ENCODE assay signal across 19 cellular contexts in genomic region chr11:3161720-3162409, GRCh38. TPM values are rescaled to one million over a fixed set of nuclear protein-coding genes. Genes with fewer than 3 reads are reported as not detected.
DNase-seq lines count a peak whose midpoint lies in the region; ATAC-seq and TF ChIP-seq lines count a peak whose summit lies in the region.
"Had no signal": no experiment of that assay in that cellular context is flagged by ENCODE, and none has a peak within 500 bp of the region (broad histone marks: within the 10 kb centered on the region; RNA-seq: fewer than 3 reads in every experiment).

No MANE protein-coding gene starts in this region.

- TF ChIP-seq EP300 in gastroesophageal sphincter (IDR thresholded peaks at IDR 0.05): no peak
- TF ChIP-seq EP300 in ovary (IDR thresholded peaks at IDR 0.05): no peak

- peaks cover 2% of the 10 kb centered on the region for H3K36me3 Mint-ChIP-seq in activated naive CD8-positive, alpha-beta T cell treated with anti-CD3 and anti-CD28 coated beads, Interleukin-2, amount 10 ng/mL, durations not matched to agents 7 days and 5 days
- no peaks in the 10 kb centered on the region for H3K36me3 Mint-ChIP-seq in activated naive CD8-positive, alpha-beta T cell treated with anti-CD3 and anti-CD28 coated beads, Interleukin-2, amount 50 U/mL, for 24 hours (ENCODE audit: low read depth)
- H3K36me3 Mint-ChIP-seq: naive thymus-derived CD4-positive, alpha-beta T cell had no signal

- no peak for ATAC-seq in activated naive CD8-positive, alpha-beta T cell treated with anti-CD3 and anti-CD28 coated beads, Interleukin-2, amount 10 ng/mL, durations not matched to agents 7 days and 5 days (ENCODE audit: low read depth)
- ATAC-seq in activated naive CD8-positive, alpha-beta T cell treated with anti-CD3 and anti-CD28 coated beads, Interleukin-2, amount 50 U/mL, for 24 hours: no peak
- ATAC-seq in gastroesophageal sphincter: no peak
- ATAC-seq: A549; naive thymus-derived CD4-positive, alpha-beta T cell had no signal

- H3K9me3 ChIP-seq in gastroesophageal sphincter (no peaks in the 10 kb centered on the region), ovary (no peaks in the 10 kb centered on the region), uterus (no peaks in the 10 kb centered on the region)
- H3K9me3 ChIP-seq: A549, HAP-1 had no signal

- peaks cover 19% of the 10 kb centered on the region for H3K4me1 Mint-ChIP-seq in activated naive CD8-positive, alpha-beta T cell treated with anti-CD3 and anti-CD28 coated beads, Interleukin-2, amount 10 ng/mL, durations not matched to agents 7 days and 5 days
- H3K4me1 Mint-ChIP-seq in activated naive CD8-positive, alpha-beta T cell treated with anti-CD3 and anti-CD28 coated beads, Interleukin-2, amount 50 U/mL, for 24 hours: peaks cover 15% of the 10 kb centered on the region

- no peak overlapping the region for H3K27ac Mint-ChIP-seq in activated naive CD8-positive, alpha-beta T cell treated with anti-CD3 and anti-CD28 coated beads, Interleukin-2, amount 10 ng/mL, durations not matched to agents 7 days and 5 days
- H3K27ac Mint-ChIP-seq in activated naive CD8-positive, alpha-beta T cell treated with anti-CD3 and anti-CD28 coated beads, Interleukin-2, amount 50 U/mL, for 24 hours: no peak overlapping the region
- H3K27ac Mint-ChIP-seq: activated B cell treated with CpG ODN at 0.5 μM for 24 hours; stimulated activated naive CD8-positive, alpha-beta T cell treated with anti-CD3 and anti-CD28 coated beads, Interleukin-15, Interleukin-2, amounts not matched to agents 100 ng/mL and 50 ng/mL, for 24 hours had no signal

- WGBS in gastroesophageal sphincter (ENCODE audit: low coverage in 1 of 2), 2 donors: 70 to 100% methylated on average over 1 to 4 of the region's 7 CpGs
- 86 to 91% (median 86%) methylated on average over 6 to 7 of the region's 7 CpGs for WGBS in ovary, 3 donors

- peaks cover 10% of the 10 kb centered on the region for H3K27me3 Mint-ChIP-seq in activated naive CD8-positive, alpha-beta T cell treated with anti-CD3 and anti-CD28 coated beads, Interleukin-2, amount 10 ng/mL, durations not matched to agents 7 days and 5 days
- H3K27me3 Mint-ChIP-seq in activated naive CD8-positive, alpha-beta T cell treated with anti-CD3 and anti-CD28 coated beads, Interleukin-2, amount 50 U/mL, for 24 hours: peaks cover 31% of the 10 kb centered on the region

- TF ChIP-seq POLR2A in gastroesophageal sphincter (IDR thresholded peaks at IDR 0.05) (no peak), ovary (IDR thresholded peaks at IDR 0.05) (no peak), uterus (IDR thresholded peaks at IDR 0.05) (no peak)

- POLR2A ChIA-PET in activated naive CD8-positive, alpha-beta T cell treated with anti-CD3 and anti-CD28 coated beads, Interleukin-2, amount 10 ng/mL, durations not matched to agents 7 days and 5 days (lab: Charles Lee): no interaction called here

- H3K9me3 Mint-ChIP-seq in activated naive CD8-positive, alpha-beta T cell treated with anti-CD3 and anti-CD28 coated beads, Interleukin-2, amount 10 ng/mL, durations not matched to agents 7 days and 5 days: no peaks in the 10 kb centered on the region
- no peaks in the 10 kb centered on the region for H3K9me3 Mint-ChIP-seq in activated naive CD8-positive, alpha-beta T cell treated with anti-CD3 and anti-CD28 coated beads, Interleukin-2, amount 50 U/mL, for 24 hours
- H3K9me3 Mint-ChIP-seq: activated B cell treated with CpG ODN at 0.5 μM for 24 hours; naive thymus-derived CD4-positive, alpha-beta T cell; stimulated activated naive CD8-positive, alpha-beta T cell treated with anti-CD3 and anti-CD28 coated beads, Interleukin-15, Interleukin-2, amounts not matched to agents 100 ng/mL and 50 ng/mL, for 24 hours had no signal

- TF ChIP-seq CTCF in gastroesophageal sphincter (IDR thresholded peaks at IDR 0.05): no peak
- no peak for TF ChIP-seq CTCF in ovary (IDR thresholded peaks at IDR 0.05)
- no peak for TF ChIP-seq CTCF in uterus (IDR thresholded peaks at IDR 0.05)

- H3K27ac ChIP-seq in gastroesophageal sphincter (peak overlapping the region in 3 of 4 donors; percentile 93 to 95 (median 94)), ovary (peak overlapping the region in 1 of 2 donors; percentile 6), uterus (peak overlapping the region; percentile 75 to 79)
- H3K27ac ChIP-seq: A549 had no signal

- peak; percentile 25 for DNase-seq in activated naive CD8-positive, alpha-beta T cell treated with anti-CD3 and anti-CD28 coated beads, Interleukin-2, amount 10 ng/mL, durations not matched to agents 7 days and 5 days
- no peak for DNase-seq in activated naive CD8-positive, alpha-beta T cell treated with anti-CD3 and anti-CD28 coated beads, Interleukin-2, amount 50 U/mL, for 24 hours
- peak in 4 of 5 donors; percentile 4 to 28 (median 22) for DNase-seq in ovary
- DNase-seq in uterus: peak in 1 of 2 donors; percentile 11
- no peak for DNase-seq in amniotic stem cell (lab: John Stamatoyannopoulos, UW)
- no peak for DNase-seq in cortex of kidney (lab: John Stamatoyannopoulos, UW)
- no peak for DNase-seq in NCI-H510A (lab: John Stamatoyannopoulos, UW)
- DNase-seq: activated B cell treated with CpG ODN at 0.5 μM for 24 hours; DMS79; naive thymus-derived CD4-positive, alpha-beta T cell; NCI-H1092; NCI-H526 treated with DMSO at 0.1 percent for 48 hours; SHP77 treated with DMSO at 0.1 percent for 48 hours had no signal

- H3K4me3 Mint-ChIP-seq in activated naive CD8-positive, alpha-beta T cell treated with anti-CD3 and anti-CD28 coated beads, Interleukin-2, amount 10 ng/mL, durations not matched to agents 7 days and 5 days: no peak overlapping the region
- no peak overlapping the region for H3K4me3 Mint-ChIP-seq in activated naive CD8-positive, alpha-beta T cell treated with anti-CD3 and anti-CD28 coated beads, Interleukin-2, amount 50 U/mL, for 24 hours
- H3K4me3 Mint-ChIP-seq: activated B cell treated with CpG ODN at 0.5 μM for 24 hours; stimulated activated naive CD8-positive, alpha-beta T cell treated with anti-CD3 and anti-CD28 coated beads, Interleukin-15, Interleukin-2, amounts not matched to agents 100 ng/mL and 50 ng/mL, for 24 hours had no signal

- H3K27me3 ChIP-seq in gastroesophageal sphincter: no peaks in the 10 kb centered on the region
- no peaks in the 10 kb centered on the region for H3K27me3 ChIP-seq in ovary
- no peaks in the 10 kb centered on the region for H3K27me3 ChIP-seq in uterus

- H3K4me1 ChIP-seq in gastroesophageal sphincter: peaks cover 0 to 93% (median 51%) of the 10 kb centered on the region in 3 donors
- peaks cover 23% of the 10 kb centered on the region for H3K4me1 ChIP-seq in ovary (ENCODE audit: insufficient read depth)
- H3K4me1 ChIP-seq in uterus: peaks cover 0 to 29% of the 10 kb centered on the region in 2 donors

- intact Hi-C loops in ovary (cut with DNase I) (no loop called here), uterus (cut with DNase I; ENCODE audit: low total_unique reads) (no loop called here)

- H3K4me3 ChIP-seq in gastroesophageal sphincter (peak overlapping the region in 1 of 2 donors; percentile 93), ovary (no peak overlapping the region), uterus (no peak overlapping the region)
- H3K4me3 ChIP-seq: A549, HAP-1 had no signal

- H3K36me3 ChIP-seq in gastroesophageal sphincter (peaks cover 0 to 5% of the 10 kb centered on the region in 2 donors), ovary (no peaks in the 10 kb centered on the region), uterus (no peaks in the 10 kb centered on the region)
- H3K36me3 ChIP-seq: HAP-1 had no signal

RNA-seq across cellular contexts. Expression of gene OSBPL5, which starts 3.2 kb away (rescaled TPM):
- 10 to 100 TPM; 13.0 to 13.2 TPM for total RNA-seq in activated naive CD8-positive, alpha-beta T cell treated with anti-CD3 and anti-CD28 coated beads, Interleukin-2, amount 10 ng/mL, durations not matched to agents 7 days and 5 days
- total RNA-seq in gastroesophageal sphincter: 10 to 100 TPM; 39.9 to 94.0 (median 66.4) TPM
- 10 to 100 TPM; 12.5 to 41.0 (median 34.1) TPM for total RNA-seq in ovary
- polyA plus RNA-seq in ovary: 10 to 100 TPM in 1 of 2 donors, 1 to 10 TPM in 1; 3.0 to 23.3 TPM
- total RNA-seq in uterus: 10 to 100 TPM; 24.7 to 83.3 (median 48.2) TPM
- total RNA-seq: activated B cell treated with CpG ODN at 0.5 μM for 24 hours had no signal

RNA-seq across cellular contexts. Expression of gene MRGPRG, which starts 56.7 kb away (rescaled TPM):
- not detected for total RNA-seq in activated naive CD8-positive, alpha-beta T cell treated with anti-CD3 and anti-CD28 coated beads, Interleukin-2, amount 10 ng/mL, durations not matched to agents 7 days and 5 days
- not detected for total RNA-seq in gastroesophageal sphincter
- total RNA-seq in ovary: not detected
- polyA plus RNA-seq in ovary: not detected
- total RNA-seq in uterus: not detected
- total RNA-seq: activated B cell treated with CpG ODN at 0.5 μM for 24 hours; HT1080; naive thymus-derived CD4-positive, alpha-beta T cell had no signal
- polyA plus RNA-seq: A549; esophagus; naive thymus-derived CD4-positive, alpha-beta T cell had no signal

Comparison
In these comparisons a context has a peak if more than half of its experiments do, and no peak if none do; other contexts are left out.
1. DNase-seq: peak in activated naive CD8-positive, alpha-beta T cell treated with anti-CD3 and anti-CD28 coated beads, Interleukin-2, amount 10 ng/mL, durations not matched to agents 7 days and 5 days (single experiment) and ovary (4 of 5); none in activated naive CD8-positive, alpha-beta T cell treated with anti-CD3 and anti-CD28 coated beads, Interleukin-2, amount 50 U/mL, for 24 hours (single experiment), amniotic stem cell (single experiment), cortex of kidney (single experiment) and NCI-H510A (single experiment).